27 cellular contexts compared by ENCODE assay signal in the genomic region with DNA sequence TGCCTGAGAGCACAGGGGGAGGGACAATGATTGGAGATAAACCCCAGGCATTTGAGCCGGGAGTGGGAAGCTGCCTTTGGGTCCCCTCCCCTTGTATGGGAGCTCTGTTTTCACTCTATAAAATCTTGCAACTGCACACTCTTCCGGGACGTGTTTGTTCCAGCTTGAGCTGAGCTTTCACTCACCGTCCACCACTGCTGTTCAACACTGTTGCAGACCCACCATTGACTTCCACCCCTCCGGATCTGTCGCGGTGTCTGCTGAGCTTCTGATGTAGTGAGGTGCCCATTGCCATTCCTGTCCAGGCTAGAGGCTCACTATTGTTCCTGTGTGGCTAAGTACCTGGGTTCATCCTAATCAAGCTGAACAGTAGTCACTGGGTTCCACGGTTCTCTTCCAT.
"Had no signal": no experiment of that assay in that cellular context is flagged by ENCODE, and none has a peak within 500 bp of the region (broad histone marks: within the 10 kb centered on the region; RNA-seq: fewer than 3 reads in every experiment).

No MANE protein-coding gene starts in this region.

- H3K27ac ChIP-seq: colonic mucosa, epithelial cell of prostate, esophagus squamous epithelium, foreskin keratinocyte, gastroesophageal sphincter, heart left ventricle, hepatocyte, lower lobe of right lung had no signal

- ATAC-seq: effector memory CD8-positive, alpha-beta T cell; esophagus mucosa; foreskin keratinocyte; gastroesophageal sphincter; heart left ventricle; left colon; left lobe of liver; left ventricle myocardium superior; lower lobe of right lung; mucosa of descending colon had no signal

- DNase-seq: colonic mucosa; cortex of kidney; effector CD8-positive, alpha-beta T cell; effector memory CD8-positive, alpha-beta T cell; endodermal cell; erythroblast; esophagus squamous epithelium; foreskin keratinocyte; heart left ventricle; hypothalamus; immature natural killer cell; islet precursor cell; kidney; kidney glomerular epithelial cell; left colon; left ventricle myocardium superior; lower lobe of right lung; mesenchymal stem cell; naive B cell had no signal

- H3K27ac Mint-ChIP-seq: dendritic cell treated with granulocyte-macrophage colony-stimulating factor and Interleukin-4, amounts not matched to agents 40 ng/mL and 50 ng/mL, for 4 days; effector memory CD8-positive, alpha-beta T cell; endodermal cell; immature natural killer cell; mesothelial cell of epicardium had no signal

- H3K27me3 Mint-ChIP-seq: dendritic cell treated with granulocyte-macrophage colony-stimulating factor and Interleukin-4, amounts not matched to agents 40 ng/mL and 50 ng/mL, for 4 days had no signal

- H3K79me2 ChIP-seq: hepatocyte had no signal

- H2AFZ ChIP-seq: hepatocyte had no signal

- H3K36me3 Mint-ChIP-seq: immature natural killer cell, mesothelial cell of epicardium, naive B cell had no signal

- H3K9me3 ChIP-seq: colonic mucosa, esophagus squamous epithelium, gastroesophageal sphincter, lower lobe of right lung, mucosa of descending colon had no signal

- H3K4me2 ChIP-seq: hepatocyte had no signal

- H3K4me1 Mint-ChIP-seq: endodermal cell, immature natural killer cell, mesothelial cell of epicardium, naive B cell had no signal

- H3K36me3 ChIP-seq: colonic mucosa, esophagus squamous epithelium, gastroesophageal sphincter, heart left ventricle, lower lobe of right lung had no signal

- H3K27me3 ChIP-seq: colonic mucosa, esophagus squamous epithelium, foreskin keratinocyte, gastroesophageal sphincter, heart left ventricle, hepatocyte had no signal

- H3K4me3 Mint-ChIP-seq: dendritic cell treated with granulocyte-macrophage colony-stimulating factor and Interleukin-4, amounts not matched to agents 40 ng/mL and 50 ng/mL, for 4 days; effector memory CD8-positive, alpha-beta T cell; endodermal cell; immature natural killer cell; mesothelial cell of epicardium; naive B cell had no signal

- H3K4me1 ChIP-seq: colonic mucosa, esophagus squamous epithelium, foreskin keratinocyte, gastroesophageal sphincter, heart left ventricle, lower lobe of right lung had no signal

- H3K9me3 Mint-ChIP-seq: dendritic cell treated with granulocyte-macrophage colony-stimulating factor and Interleukin-4, amounts not matched to agents 40 ng/mL and 50 ng/mL, for 4 days; effector memory CD8-positive, alpha-beta T cell; endodermal cell had no signal

- H3K4me3 ChIP-seq: colonic mucosa, esophagus squamous epithelium, gastroesophageal sphincter, heart left ventricle, hepatocyte, lower lobe of right lung, mucosa of descending colon had no signal
